ENCODE assay signal across 28 cellular contexts in genomic region chr2:219213026-219213415, GRCh38.
"Had no signal": no experiment of that assay in that cellular context is flagged by ENCODE, and none has a peak within 500 bp of the region (broad histone marks: within the 10 kb centered on the region; RNA-seq: fewer than 3 reads in every experiment).

No MANE protein-coding gene starts in this region.

- H3K27ac ChIP-seq: adrenal gland, body of pancreas, epithelial cell of prostate, esophagus squamous epithelium, gastroesophageal sphincter, heart right ventricle, hepatocyte had no signal

- H3K4me3 Mint-ChIP-seq: activated CD4-positive, alpha-beta memory T cell treated with anti-CD3 and anti-CD28 coated beads for 36 hours; activated CD4-positive, alpha-beta T cell treated with anti-CD3 and anti-CD28 coated beads for 36 hours; activated CD8-positive, alpha-beta memory T cell treated with anti-CD3 and anti-CD28 coated beads, Interleukin-2, amount 10 ng/mL, durations not matched to agents 7 days and 5 days; activated CD8-positive, alpha-beta T cell treated with anti-CD3 and anti-CD28 coated beads, Interleukin-2, amount 10 ng/mL, durations not matched to agents 7 days and 5 days; activated naive CD4-positive, alpha-beta T cell treated with anti-CD3 and anti-CD28 coated beads, Interleukin-2, amount 10 ng/mL, durations not matched to agents 7 days and 5 days; activated naive CD8-positive, alpha-beta T cell treated with anti-CD3 and anti-CD28 coated beads, Interleukin-2, amount 50 U/mL, for 24 hours; activated T-cell treated with anti-CD3 and anti-CD28 coated beads, Interleukin-2, amount 50 U/mL, for 72 hours had no signal

- H3K27me3 Mint-ChIP-seq: activated CD4-positive, alpha-beta memory T cell treated with anti-CD3 and anti-CD28 coated beads for 36 hours; activated CD4-positive, alpha-beta T cell treated with anti-CD3 and anti-CD28 coated beads for 36 hours; activated CD8-positive, alpha-beta memory T cell treated with anti-CD3 and anti-CD28 coated beads, Interleukin-2, amount 10 ng/mL, durations not matched to agents 7 days and 5 days; activated naive CD4-positive, alpha-beta T cell treated with anti-CD3 and anti-CD28 coated beads, Interleukin-2, amount 10 ng/mL, durations not matched to agents 7 days and 5 days; activated naive CD8-positive, alpha-beta T cell treated with anti-CD3 and anti-CD28 coated beads, Interleukin-2, amount 50 U/mL, for 24 hours had no signal

- H3K27ac Mint-ChIP-seq: activated CD4-positive, alpha-beta memory T cell treated with anti-CD3 and anti-CD28 coated beads for 36 hours; activated CD4-positive, alpha-beta T cell treated with anti-CD3 and anti-CD28 coated beads for 36 hours; activated CD8-positive, alpha-beta memory T cell treated with anti-CD3 and anti-CD28 coated beads, Interleukin-2, amount 10 ng/mL, durations not matched to agents 7 days and 5 days; activated CD8-positive, alpha-beta T cell treated with anti-CD3 and anti-CD28 coated beads, Interleukin-2, amount 10 ng/mL, durations not matched to agents 7 days and 5 days; activated naive CD4-positive, alpha-beta T cell treated with anti-CD3 and anti-CD28 coated beads, Interleukin-2, amount 10 ng/mL, durations not matched to agents 7 days and 5 days; activated naive CD8-positive, alpha-beta T cell treated with anti-CD3 and anti-CD28 coated beads, Interleukin-2, amount 50 U/mL, for 24 hours; activated T-cell treated with anti-CD3 and anti-CD28 coated beads, Interleukin-2, amount 50 U/mL, for 72 hours had no signal

- DNase-seq: activated CD4-positive, alpha-beta memory T cell treated with anti-CD3 and anti-CD28 coated beads for 36 hours; activated CD4-positive, alpha-beta T cell treated with anti-CD3 and anti-CD28 coated beads for 36 hours; activated CD4-positive, alpha-beta T cell treated with anti-CD3 and anti-CD28 coated beads, Interleukin-2, amount 50 U/mL, for 1 hour; activated CD4-positive, CD25-positive, alpha-beta regulatory T cell; activated CD4-positive, CD25-positive, alpha-beta regulatory T cell treated with anti-CD3 and anti-CD28 coated beads, Interleukin-2, amount 50 U/mL, for 72 hours; activated CD8-positive, alpha-beta memory T cell treated with anti-CD3 and anti-CD28 coated beads, Interleukin-2, amount 10 ng/mL, durations not matched to agents 7 days and 5 days; activated CD8-positive, alpha-beta memory T cell treated with anti-CD3 and anti-CD28 coated beads, Interleukin-2, amount 50 U/mL, for 4 hours; activated CD8-positive, alpha-beta T cell treated with anti-CD3 and anti-CD28 coated beads, Interleukin-2, amount 10 ng/mL, durations not matched to agents 7 days and 5 days; activated gamma-delta T cell; activated naive CD4-positive, alpha-beta T cell; activated naive CD4-positive, alpha-beta T cell treated with anti-CD3 and anti-CD28 coated beads, Interleukin-2, amount 10 ng/mL, durations not matched to agents 7 days and 5 days; activated naive CD8-positive, alpha-beta T cell treated with anti-CD3 and anti-CD28 coated beads, Interleukin-2, amount 50 U/mL, for 24 hours; activated T-cell treated with anti-CD3 and anti-CD28 coated beads, Interleukin-2, amount 50 U/mL, for 1 hour; activated T-cell treated with anti-CD3 and anti-CD28 coated beads, Interleukin-2, amount 50 U/mL, for 72 hours; amygdala; aorta; caudate nucleus; effector CD8-positive, alpha-beta T cell; esophagus squamous epithelium; foreskin melanocyte; heart right ventricle; T-helper 2 cell had no signal

- H3K9me3 Mint-ChIP-seq: activated CD4-positive, alpha-beta memory T cell treated with anti-CD3 and anti-CD28 coated beads for 36 hours; activated naive CD4-positive, alpha-beta T cell treated with anti-CD3 and anti-CD28 coated beads, Interleukin-2, amount 10 ng/mL, durations not matched to agents 7 days and 5 days; activated naive CD4-positive, alpha-beta T cell treated with anti-CD3 and anti-CD28 coated beads, Interleukin-2, amount 50 U/mL, for 72 hours; activated naive CD8-positive, alpha-beta T cell treated with anti-CD3 and anti-CD28 coated beads, Interleukin-2, amount 50 U/mL, for 24 hours; activated T-cell treated with anti-CD3 and anti-CD28 coated beads, Interleukin-2, amount 50 U/mL, for 72 hours had no signal

- ATAC-seq: activated CD4-positive, alpha-beta T cell treated with anti-CD3 and anti-CD28 coated beads for 36 hours; activated CD8-positive, alpha-beta memory T cell treated with anti-CD3 and anti-CD28 coated beads, Interleukin-2, amount 10 ng/mL, durations not matched to agents 7 days and 5 days; activated CD8-positive, alpha-beta T cell treated with anti-CD3 and anti-CD28 coated beads, Interleukin-2, amount 10 ng/mL, durations not matched to agents 7 days and 5 days; activated naive CD4-positive, alpha-beta T cell treated with anti-CD3 and anti-CD28 coated beads, Interleukin-2, amount 50 U/mL, for 72 hours; activated naive CD8-positive, alpha-beta T cell treated with anti-CD3 and anti-CD28 coated beads, Interleukin-2, amount 50 U/mL, for 24 hours; activated T-cell treated with anti-CD3 and anti-CD28 coated beads, Interleukin-2, amount 50 U/mL, for 72 hours; body of pancreas; gastroesophageal sphincter; heart right ventricle had no signal
